ENCODE assay signal across 8 cellular contexts in genomic region chr5:142325677-142326479, GRCh38. TPM values are rescaled to one million over a fixed set of nuclear protein-coding genes. Genes with fewer than 3 reads are reported as not detected.
DNase-seq lines count a peak whose midpoint lies in the region; ATAC-seq, FAIRE-seq and TF ChIP-seq lines count a peak whose summit lies in the region.

No MANE protein-coding gene starts in this region.

- H3K27me3 Mint-ChIP-seq in activated CD4-positive, alpha-beta T cell treated with anti-CD3 and anti-CD28 coated beads, Interleukin-2, amount 10 ng/mL, durations not matched to agents 24 days and 14 days, result peaks cover 49% of the 10 kb centered on the region
- peaks cover 34 to 39% of the 10 kb centered on the region in 2 donors for H3K27me3 Mint-ChIP-seq in natural killer cell (ENCODE audit: low read depth in 2 of 2)

- ATAC-seq in natural killer cell (peak in 1 of 3 donors; percentile 30), GM21737 (IDR thresholded peaks at IDR 0.05; ENCODE audit: unreplicated experiment) (no peak), GM18505 (IDR thresholded peaks at IDR 0.05; ENCODE audit: unreplicated experiment) (no peak), HG03442 (IDR thresholded peaks at IDR 0.05; ENCODE audit: unreplicated experiment) (no peak)

- DNase-seq in D721Med (ENCODE audit: insufficient read length, low spot score), result peak; percentile 33
- peak; percentile 69 for DNase-seq in activated CD4-positive, alpha-beta T cell treated with anti-CD3 and anti-CD28 coated beads, Interleukin-2, amount 10 ng/mL, durations not matched to agents 24 days and 14 days
- peak; percentile 73 for DNase-seq in fibroblast of gingiva (ENCODE audit: low read depth)
- no peak for DNase-seq in natural killer cell

- H3K4me3 Mint-ChIP-seq in activated CD4-positive, alpha-beta T cell treated with anti-CD3 and anti-CD28 coated beads, Interleukin-2, amount 10 ng/mL, durations not matched to agents 24 days and 14 days, result peak overlapping the region; percentile 89
- H3K4me3 Mint-ChIP-seq in natural killer cell, result peak overlapping the region; percentile 87

- no peak for FAIRE-seq in D721Med (lab: Jason Lieb, UNC)

- H3K36me3 Mint-ChIP-seq in activated CD4-positive, alpha-beta T cell treated with anti-CD3 and anti-CD28 coated beads, Interleukin-2, amount 10 ng/mL, durations not matched to agents 24 days and 14 days (ENCODE audit: low read depth), result peaks cover 1% of the 10 kb centered on the region
- H3K36me3 Mint-ChIP-seq in natural killer cell, result no peaks in the 10 kb centered on the region

- H3K4me1 Mint-ChIP-seq in activated CD4-positive, alpha-beta T cell treated with anti-CD3 and anti-CD28 coated beads, Interleukin-2, amount 10 ng/mL, durations not matched to agents 24 days and 14 days, result peaks cover 25% of the 10 kb centered on the region
- peaks cover 19 to 37% of the 10 kb centered on the region in 2 donors for H3K4me1 Mint-ChIP-seq in natural killer cell

- TF ChIP-seq EP300 in Ishikawa (IDR thresholded peaks at IDR 0.05; ENCODE audit: borderline replicate concordance), result no peak; the same call in 1 of the 2 replicates

- H3K27ac Mint-ChIP-seq in activated CD4-positive, alpha-beta T cell treated with anti-CD3 and anti-CD28 coated beads, Interleukin-2, amount 10 ng/mL, durations not matched to agents 24 days and 14 days, result peak overlapping the region; percentile 80
- peak overlapping the region in 1 of 2 donors; percentile 69 for H3K27ac Mint-ChIP-seq in natural killer cell

- H3K9me3 Mint-ChIP-seq in activated CD4-positive, alpha-beta T cell treated with anti-CD3 and anti-CD28 coated beads, Interleukin-2, amount 10 ng/mL, durations not matched to agents 24 days and 14 days, result no peaks in the 10 kb centered on the region
- no peaks in the 10 kb centered on the region for H3K9me3 Mint-ChIP-seq in natural killer cell

- intact Hi-C loops in activated CD4-positive, alpha-beta T cell treated with anti-CD3 and anti-CD28 coated beads, Interleukin-2, amount 10 ng/mL, durations not matched to agents 24 days and 14 days (cut with micrococcal nuclease), result loop anchor here (1.0 to 10.0 kb wide), 4 partner anchors 31 to 359 kb away; partner anchors contain the start of gene RNF14
- intact Hi-C loops in natural killer cell (cut with micrococcal nuclease), result loop anchor here (2.0 kb wide), 1 partner anchor 31 kb away; no protein-coding TSS in a partner anchor

- no peak for TF ChIP-seq CTCF in D721Med (IDR thresholded peaks at IDR 0.05; ENCODE audit: insufficient read depth, missing control alignments)
- no peak for TF ChIP-seq CTCF in natural killer cell (IDR thresholded peaks at IDR 0.05)

- TF ChIP-seq RAD21 in Ishikawa (IDR thresholded peaks at IDR 0.05; ENCODE audit: low read depth), result peak; percentile 1; the same call in 1 of the 2 replicates

- TF ChIP-seq POLR2A in GM18505 (IDR thresholded peaks at IDR 0.05; ENCODE audit: borderline replicate concordance, extremely low read depth, insufficient read depth, insufficient read length), result no peak

TF ChIP-seq in Ishikawa, 13 proteins besides CTCF, POLR2A, EP300 and RAD21:
- TF ChIP-seq EGR1 (IDR thresholded peaks at IDR 0.05), result no peak
- TF ChIP-seq NFIC (IDR thresholded peaks at IDR 0.05), result peak; percentile 72
- peak; percentile 29 for TF ChIP-seq TAF1 (IDR thresholded peaks at IDR 0.05; ENCODE audit: low read depth)
- TF ChIP-seq TCF12 (IDR thresholded peaks at IDR 0.05; ENCODE audit: low read depth), result peak; percentile 56
- TF ChIP-seq REST (IDR thresholded peaks at IDR 0.05; ENCODE audit: low read depth), result no peak
- TF ChIP-seq ZBTB7A (IDR thresholded peaks at IDR 0.05; ENCODE audit: low read depth), result no peak; the same call in 1 of the 2 replicates
- TF ChIP-seq YY1 (IDR thresholded peaks at IDR 0.05; ENCODE audit: low read depth), result peak; percentile 22; the same call in 1 of the 2 replicates
- TF ChIP-seq FOXM1 (IDR thresholded peaks at IDR 0.05; ENCODE audit: borderline replicate concordance, low read depth), result no peak
- TF ChIP-seq TEAD4 (IDR thresholded peaks at IDR 0.05), result no peak
- no peak for TF ChIP-seq CREB1 (IDR thresholded peaks at IDR 0.05; ENCODE audit: low read depth)
- no peak; the same call in 1 of the 2 replicates for TF ChIP-seq MAX (IDR thresholded peaks at IDR 0.05)
- no peak for TF ChIP-seq CEBPB (IDR thresholded peaks at IDR 0.05)

RNA-seq across cellular contexts. Expression of gene SPRY4, which starts 1.1 kb away (rescaled TPM):
- total RNA-seq in activated CD4-positive, alpha-beta T cell treated with anti-CD3 and anti-CD28 coated beads, Interleukin-2, amount 10 ng/mL, durations not matched to agents 24 days and 14 days, result 1.4 and 1.5 TPM in 2 replicates
- 1 to 10 TPM in 1 of 3 donors, under 1 TPM in 2; 0.20 to 1.3 (median 0.40) TPM for total RNA-seq in natural killer cell
